Comparison of ENCODE assay signal across 15 cellular contexts in the genomic region with DNA sequence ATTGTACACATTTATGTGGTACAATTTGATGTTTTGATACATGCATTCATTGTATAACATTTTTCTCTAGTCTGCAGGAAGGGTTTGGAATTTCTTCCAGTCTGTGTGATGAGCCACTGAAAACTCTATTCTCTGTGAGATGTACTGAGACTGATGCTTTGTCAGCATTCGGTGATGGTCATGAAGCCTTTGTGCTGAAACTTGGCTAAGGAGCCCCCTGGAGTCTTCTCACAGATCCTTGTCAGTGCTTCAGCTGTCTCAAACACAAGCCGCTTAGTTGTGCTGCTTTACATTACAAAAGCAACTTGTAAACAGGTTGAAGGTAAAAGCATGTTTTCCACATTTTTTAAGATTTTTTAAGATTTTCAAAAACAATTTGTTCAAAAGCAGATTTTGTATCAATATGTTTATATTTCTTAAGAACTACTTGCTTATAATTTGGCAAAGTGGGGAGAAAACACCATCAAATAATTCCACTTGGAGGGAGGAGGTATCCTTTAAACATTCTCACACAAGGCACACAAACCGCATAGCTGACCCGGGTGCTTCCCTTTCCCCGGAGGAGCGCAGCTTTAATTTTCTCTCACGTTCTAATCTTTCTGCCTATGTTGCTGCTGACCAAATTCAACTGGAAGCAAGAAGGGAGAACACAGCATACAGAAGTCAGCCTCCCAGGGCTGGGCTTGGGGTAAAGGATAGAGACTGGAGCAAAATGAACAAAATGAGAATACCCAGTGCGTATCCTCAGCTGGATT.
"Had no signal": no experiment of that assay in that cellular context is flagged by ENCODE, and none has a peak within 500 bp of the region (broad histone marks: within the 10 kb centered on the region; RNA-seq: fewer than 3 reads in every experiment).

No MANE protein-coding gene starts in this region.

- H3K4me3 ChIP-seq: colonic mucosa, ovary, upper lobe of left lung had no signal

- H3K27ac Mint-ChIP-seq: activated naive CD4-positive, alpha-beta T cell treated with anti-CD3 and anti-CD28 coated beads, Interleukin-2, amount 50 U/mL, for 24 hours; nephron; stimulated activated naive CD8-positive, alpha-beta T cell treated with anti-CD3 and anti-CD28 coated beads, Interleukin-15, Interleukin-2, amounts not matched to agents 100 ng/mL and 50 ng/mL, for 24 hours; T-helper 17 cell had no signal

- H3K9me3 ChIP-seq: colonic mucosa, ovary had no signal

- H3K4me1 ChIP-seq: colonic mucosa, upper lobe of left lung had no signal

- DNase-seq: activated CD4-positive, alpha-beta T cell treated with anti-CD3 and anti-CD28 coated beads, Interleukin-2, amount 50 U/mL, for 1 hour; activated CD4-positive, CD25-positive, alpha-beta regulatory T cell; activated effector memory CD4-positive, alpha-beta T cell treated with Interleukin-2 at 50 U/mL for 16 hours; activated T-cell treated with anti-CD3 and anti-CD28 coated beads, Interleukin-2, amount 50 U/mL, for 1 hour; caudate nucleus; colonic mucosa; effector CD8-positive, alpha-beta T cell; left cardiac atrium; ovary; stimulated activated CD4-positive, alpha-beta T cell treated with anti-CD3 and anti-CD28 coated beads, Interleukin-2, amount 100 ng/mL, for 48 hours; T-helper 17 cell; upper lobe of left lung had no signal

- ATAC-seq: left cardiac atrium, T-helper 17 cell had no signal

- H3K4me1 Mint-ChIP-seq: activated naive CD4-positive, alpha-beta T cell treated with anti-CD3 and anti-CD28 coated beads, Interleukin-2, amount 50 U/mL, for 24 hours; nephron; T-helper 17 cell had no signal

- H3K36me3 ChIP-seq: colonic mucosa, ovary, upper lobe of left lung had no signal

- H3K27me3 ChIP-seq: colonic mucosa, ovary, upper lobe of left lung had no signal

- H3K4me3 Mint-ChIP-seq: activated naive CD4-positive, alpha-beta T cell treated with anti-CD3 and anti-CD28 coated beads, Interleukin-2, amount 50 U/mL, for 24 hours; nephron; stimulated activated naive CD8-positive, alpha-beta T cell treated with anti-CD3 and anti-CD28 coated beads, Interleukin-15, Interleukin-2, amounts not matched to agents 100 ng/mL and 50 ng/mL, for 24 hours; T-helper 17 cell had no signal

- H3K27ac ChIP-seq: colonic mucosa, ovary, upper lobe of left lung had no signal

- H3K27me3 Mint-ChIP-seq: activated naive CD4-positive, alpha-beta T cell treated with anti-CD3 and anti-CD28 coated beads, Interleukin-2, amount 50 U/mL, for 24 hours; stimulated activated naive CD8-positive, alpha-beta T cell treated with anti-CD3 and anti-CD28 coated beads, Interleukin-15, Interleukin-2, amounts not matched to agents 100 ng/mL and 50 ng/mL, for 24 hours; T-helper 17 cell had no signal
